22 cellular contexts compared by ENCODE assay signal in genomic region chr2:231634412-231634811, GRCh38. TPM values are rescaled to one million over a fixed set of nuclear protein-coding genes. Genes with fewer than 3 reads are reported as not detected.
DNase-seq lines count a peak whose midpoint lies in the region; ATAC-seq, FAIRE-seq and TF ChIP-seq lines count a peak whose summit lies in the region.
"Had no signal": no experiment of that assay in that cellular context is flagged by ENCODE, and none has a peak within 500 bp of the region (broad histone marks: within the 10 kb centered on the region; RNA-seq: fewer than 3 reads in every experiment).

No MANE protein-coding gene starts in this region.

- H2AK5ac ChIP-seq in IMR-90 (ENCODE audit: low read depth, low read length) (peak overlapping the region; percentile 93), H1 (ENCODE audit: low read depth, low read length) (no peak overlapping the region)

- no peak for FAIRE-seq in H1 (lab: Jason Lieb, UNC)
- FAIRE-seq: bronchial epithelial cell had no signal

- peaks cover 6% of the 10 kb centered on the region for H3K27me3 Mint-ChIP-seq in GM23338 (ENCODE audit: insufficient read depth, low read depth, poor library complexity)

- no peaks in the 10 kb centered on the region for H3K36me3 Mint-ChIP-seq in GM23338 (ENCODE audit: low read depth)
- H3K36me3 Mint-ChIP-seq: CD8-positive, alpha-beta memory T cell; natural killer cell had no signal

- H3K4me2 ChIP-seq in GM23338 (no peak overlapping the region), IMR-90 (ENCODE audit: low read depth, low read length) (no peak overlapping the region), H1 (ENCODE audit: insufficient read depth in 1 of 2, low read depth in 2 of 2, low read length in 2 of 2) (no peak overlapping the region)

- dilution Hi-C loops in IMR-90 (cut with HindIII; ENCODE audit: low sequenced_read_pairs, unreplicated experiment): no loop called here

- H3K9me3 ChIP-seq in IMR-90 (ENCODE audit: control insufficient read depth, insufficient read depth, low read length) (no peaks in the 10 kb centered on the region), H1 (ENCODE audit: insufficient read depth in 2 of 2, low read depth in 1 of 2, low read length in 1 of 2) (no peaks in the 10 kb centered on the region), Peyer's patch (no peaks in the 10 kb centered on the region)
- H3K9me3 ChIP-seq: thyroid gland had no signal

- peak overlapping the region; percentile 39; the same call in 1 of the 2 replicates for H3K14ac ChIP-seq in IMR-90 (replicated peaks; ENCODE audit: low read depth, low read length)
- H3K14ac ChIP-seq in H1 (ENCODE audit: insufficient read length): no peak overlapping the region

- H4K91ac ChIP-seq in IMR-90 (ENCODE audit: insufficient read depth, low read depth, low read length) (peak overlapping the region; percentile 59), H1 (replicated peaks; ENCODE audit: insufficient read length, low read length) (no peak overlapping the region)

- intact Hi-C loops in IMR-90 (cut with micrococcal nuclease): no loop called here

- H3K9ac ChIP-seq in IMR-90 (ENCODE audit: low read depth, low read length) (no peak overlapping the region), H1 (replicated peaks in 1 of 4; ENCODE audit: extremely low read depth in 1 of 4, low read depth in 3 of 4, low read length in 3 of 4) (no peak overlapping the region), rectal smooth muscle tissue (ENCODE audit: low read length) (no peak overlapping the region)

- no peak overlapping the region for H3K27ac ChIP-seq in GM23338 (ENCODE audit: low read depth)
- H3K27ac ChIP-seq in IMR-90 (ENCODE audit: insufficient read depth, low read length): peak overlapping the region; percentile 2; the same call in 1 of the 2 replicates
- H3K27ac ChIP-seq in H1 (ENCODE audit: low read depth, low read length): no peak overlapping the region
- peak overlapping the region; percentile 33 for H3K27ac ChIP-seq in rectal smooth muscle tissue (ENCODE audit: low read depth, low read length)
- peak overlapping the region in 2 of 4 donors; percentile 22 to 30 for H3K27ac ChIP-seq in Peyer's patch
- H3K27ac ChIP-seq: WERI-Rb-1 had no signal

- H3K4me3 Mint-ChIP-seq in GM23338: no peak overlapping the region
- H3K4me3 Mint-ChIP-seq: natural killer cell; T-helper 2 cell treated with Interferon-gamma antibody and Interleukin-4, amounts not matched to agents 5 μg/mL and 100 μg/mL, for 36 hours had no signal

- H3K56ac ChIP-seq in IMR-90 (ENCODE audit: extremely low read depth, insufficient read depth, low read length) (no peak overlapping the region), H1 (replicated peaks; ENCODE audit: insufficient read length, low read depth, low read length) (no peak overlapping the region)

- POLR2A ChIA-PET in IMR-90 (lab: Charles Lee; ENCODE audit: unreplicated experiment): no interaction called here
- POLR2A ChIA-PET in H1 (lab: Charles Lee; ENCODE audit: partially characterized antibody): interaction anchor here (1.1 to 3.9 kb wide), 3 partner anchors 9 to 52 kb away, joined by 3 to 23 read pairs (median 5); no protein-coding TSS in a partner anchor

- TF ChIP-seq EP300 in H1 (IDR thresholded peaks at IDR 0.05; ENCODE audit: borderline replicate concordance in 1 of 2, low read depth in 2 of 2, low read length in 2 of 2): no peak

- H4K5ac ChIP-seq in IMR-90 (ENCODE audit: low read depth, low read length): peak overlapping the region; percentile 56
- no peak overlapping the region for H4K5ac ChIP-seq in H1 (ENCODE audit: insufficient read length, low read depth, low read length)

- peak overlapping the region; percentile 68; the same call in 1 of the 3 replicates for H2BK15ac ChIP-seq in IMR-90 (ENCODE audit: low read depth, low read length)
- H2BK15ac ChIP-seq in H1 (ENCODE audit: low read length): no peak overlapping the region

- H2BK120ac ChIP-seq in IMR-90 (ENCODE audit: low read depth, low read length): peak overlapping the region; percentile 85
- no peak overlapping the region for H2BK120ac ChIP-seq in H1 (replicated peaks; ENCODE audit: low read depth, low read length)

- H3K23ac ChIP-seq in IMR-90 (ENCODE audit: low read depth, low read length): no peak overlapping the region; the same call in 1 of the 2 replicates
- H3K23ac ChIP-seq in H1 (ENCODE audit: insufficient read length): no peak overlapping the region

- H3K27ac Mint-ChIP-seq in GM23338: no peak overlapping the region
- H3K27ac Mint-ChIP-seq: natural killer cell; T-helper 2 cell treated with Interferon-gamma antibody and Interleukin-4, amounts not matched to agents 5 μg/mL and 100 μg/mL, for 36 hours had no signal

- H3K4ac ChIP-seq in IMR-90 (ENCODE audit: low read depth, low read length): peak overlapping the region; percentile 80
- no peak overlapping the region for H3K4ac ChIP-seq in H1 (replicated peaks; ENCODE audit: insufficient read length, low read depth, low read length)

- H3K79me2 ChIP-seq in GM23338 (replicated peaks; ENCODE audit: insufficient read depth) (no peaks in the 10 kb centered on the region), H1 (ENCODE audit: control insufficient read depth in 1 of 2, insufficient read depth in 2 of 2, low read length in 2 of 2) (no peaks in the 10 kb centered on the region)

- H3K27me3 ChIP-seq in GM23338 (ENCODE audit: insufficient read depth) (no peaks in the 10 kb centered on the region), IMR-90 (ENCODE audit: control insufficient read depth, insufficient read depth, low read length) (no peaks in the 10 kb centered on the region), H1 (replicated peaks in 1 of 4; ENCODE audit: control insufficient read depth in 3 of 4, extremely low read depth in 1 of 4, insufficient read depth in 3 of 4, low read length in 3 of 4) (no peaks in the 10 kb centered on the region), rectal smooth muscle tissue (ENCODE audit: control insufficient read depth, insufficient read depth, low read length) (no peaks in the 10 kb centered on the region), Peyer's patch (no peaks in the 10 kb centered on the region)
- H3K27me3 ChIP-seq: thyroid gland had no signal

- peaks cover 6% of the 10 kb centered on the region for H3K9me3 Mint-ChIP-seq in GM23338
- H3K9me3 Mint-ChIP-seq: CD8-positive, alpha-beta memory T cell; natural killer cell; T-helper 2 cell treated with Interferon-gamma antibody and Interleukin-4, amounts not matched to agents 5 μg/mL and 100 μg/mL, for 36 hours had no signal

- DNase-seq in GM23338 (ENCODE audit: low spot score) (peak; percentile 11), IMR-90 (no peak), H1 (ENCODE audit: low read depth in 1 of 2, low spot score in 2 of 2) (no peak), NCI-H1092 treated with DMSO at 0.1 percent for 48 hours (lab: John Stamatoyannopoulos, UW) (no peak), Peyer's patch (no peak)
- DNase-seq: activated CD4-positive, alpha-beta T cell treated with anti-CD3 and anti-CD28 coated beads, Interleukin-2, amount 50 U/mL, for 4 hours; activated effector memory CD4-positive, alpha-beta T cell treated with Interleukin-2 at 50 U/mL for 16 hours; CD8-positive, alpha-beta memory T cell; natural killer cell; NCI-H1417; NCI-H2171; NCI-H69; WERI-Rb-1 had no signal

- H2BK5ac ChIP-seq in IMR-90 (ENCODE audit: low read depth, low read length, poor library complexity, severe bottlenecking): peak overlapping the region; percentile 65
- H2BK5ac ChIP-seq in H1 (ENCODE audit: low read depth, low read length): no peak overlapping the region

- no peaks in the 10 kb centered on the region; the same call in 1 of the 2 replicates for H3F3A ChIP-seq in GM23338 (replicated peaks; ENCODE audit: low read depth)

- no TSS peak for BruUV-seq in IMR-90 (replicated peaks; lab: Mats Ljungman, UMichigan)

- TF ChIP-seq RAD21 in IMR-90 (IDR thresholded peaks at IDR 0.05; ENCODE audit: low read length) (no peak), H1 (IDR thresholded peaks at IDR 0.05 in 1 of 2, conservative IDR thresholded peaks at IDR 0.05 in 1 of 2; ENCODE audit: low read depth in 2 of 2, low read length in 2 of 2) (no peak)

- H3K79me1 ChIP-seq in IMR-90 (ENCODE audit: low read depth in 1 of 2, low read length in 2 of 2): no peaks in the 10 kb centered on the region
- no peaks in the 10 kb centered on the region for H3K79me1 ChIP-seq in H1 (ENCODE audit: low read depth, low read length)

- no peaks in the 10 kb centered on the region for H4K20me1 ChIP-seq in GM23338 (replicated peaks; ENCODE audit: insufficient read depth)
- H4K20me1 ChIP-seq in IMR-90 (ENCODE audit: insufficient read depth, low read length): no peaks in the 10 kb centered on the region
- no peaks in the 10 kb centered on the region for H4K20me1 ChIP-seq in H1 (replicated peaks in 1 of 2; ENCODE audit: control insufficient read depth in 1 of 2, insufficient read depth in 2 of 2, low read length in 2 of 2)

- peak overlapping the region; percentile 84; the same call in 1 of the 2 replicates for H2BK20ac ChIP-seq in IMR-90 (ENCODE audit: low read depth, low read length)
- H2BK20ac ChIP-seq in H1 (ENCODE audit: low read length): peak overlapping the region; percentile 72; the same call in 1 of the 2 replicates

- no peak for TF ChIP-seq CTCF in GM23338 (conservative IDR thresholded peaks at IDR 0.05; ENCODE audit: low read depth in 2 of 2)
- TF ChIP-seq CTCF in IMR-90 (conservative IDR thresholded peaks at IDR 0.05; ENCODE audit: low read depth, low read length): no peak
- TF ChIP-seq CTCF in H1 (IDR thresholded peaks at IDR 0.05; ENCODE audit: control extremely low read depth in 1 of 3, insufficient read depth in 1 of 3, low read depth in 1 of 3, low read length in 3 of 3): no peak
- TF ChIP-seq CTCF in Peyer's patch (IDR thresholded peaks at IDR 0.05): no peak

- WGBS in IMR-90 (ENCODE audit: extremely low coverage in 2 of 2, insufficient read length in 1 of 2), 2 experiments: no CpG with 5 or more reads among the region's 2 CpGs
- WGBS in H1 (ENCODE audit: extremely low coverage in 1 of 2, insufficient coverage in 1 of 2, insufficient read length in 1 of 2, insufficient replicate concordance in 2 of 2, low coverage in 1 of 2, low lambda C conversion rate in 2 of 2, missing lambda C conversion rate in 1 of 2), 2 experiments: 40% methylated on average over 1 of the region's 2 CpGs; no CpG with 5 or more reads in 1 of the 2 experiments

- H3K4me3 ChIP-seq in GM23338 (no peak overlapping the region), IMR-90 (ENCODE audit: insufficient read depth, low read depth, low read length) (no peak overlapping the region), H1 (ENCODE audit: extremely low read depth in 1 of 4, insufficient read depth in 2 of 4, low read depth in 3 of 4, low read length in 4 of 4) (no peak overlapping the region; a peak in 1 of 8 replicates), rectal smooth muscle tissue (ENCODE audit: low read length) (no peak overlapping the region), Peyer's patch (no peak overlapping the region)
- H3K4me3 ChIP-seq: thyroid gland had no signal

- H2AFZ ChIP-seq in GM23338 (no peak overlapping the region; the same call in 1 of the 2 replicates), IMR-90 (replicated peaks; ENCODE audit: low read length, poor library complexity) (no peak overlapping the region), H1 (ENCODE audit: low read length) (peak overlapping the region; percentile 9)

- H4K8ac ChIP-seq in IMR-90 (ENCODE audit: low read depth in 2 of 2, low read length in 2 of 2) (no peak overlapping the region), H1 (ENCODE audit: extremely low read depth, insufficient read depth, low read length) (no peak overlapping the region)

- H3K9me1 ChIP-seq in IMR-90 (ENCODE audit: insufficient read depth, low read length): peaks cover 17% of the 10 kb centered on the region

- peak overlapping the region; percentile 55; the same call in 1 of the 2 replicates for H3K18ac ChIP-seq in IMR-90 (ENCODE audit: low read depth, low read length)
- no peak overlapping the region for H3K18ac ChIP-seq in H1 (ENCODE audit: extremely low read depth, low read length)

- ATAC-seq in GM23338 (peak; percentile 53), IMR-90 (ENCODE audit: low read depth) (no peak), GM18502 (IDR thresholded peaks at IDR 0.05; ENCODE audit: poor library complexity, unreplicated experiment) (no peak)
- ATAC-seq: natural killer cell had no signal

- TF ChIP-seq POLR2A in IMR-90 (IDR thresholded peaks at IDR 0.05; ENCODE audit: low read depth, low read length) (no peak), H1 (IDR thresholded peaks at IDR 0.05; ENCODE audit: control extremely low read depth in 1 of 2, low read depth in 2 of 2, low read length in 2 of 2) (no peak), Peyer's patch (IDR thresholded peaks at IDR 0.05) (no peak)

- no peaks in the 10 kb centered on the region for H3K9me2 ChIP-seq in GM23338 (ENCODE audit: insufficient read depth)

- H3K36me3 ChIP-seq in GM23338 (ENCODE audit: insufficient read depth) (no peaks in the 10 kb centered on the region), IMR-90 (ENCODE audit: control insufficient read depth, insufficient read depth, low read length) (no peaks in the 10 kb centered on the region), H1 (ENCODE audit: control insufficient read depth in 2 of 4, insufficient read depth in 4 of 4, low read length in 3 of 4) (no peaks in the 10 kb centered on the region), rectal smooth muscle tissue (ENCODE audit: control insufficient read depth, insufficient read depth, low read length) (no peaks in the 10 kb centered on the region), Peyer's patch (no peaks in the 10 kb centered on the region)
- H3K36me3 ChIP-seq: thyroid gland, WERI-Rb-1 had no signal

- peaks cover 5% of the 10 kb centered on the region; the same call in 2 of the 3 replicates for H3K4me1 Mint-ChIP-seq in GM23338
- H3K4me1 Mint-ChIP-seq: natural killer cell had no signal

- in situ Hi-C loops in IMR-90 (cut with MboI; ENCODE audit: low sequenced_read_pairs): no loop called here

- CTCF ChIA-PET in IMR-90 (lab: Yijun Ruan, JAX) (interaction anchor here (0.6 kb wide), 1 partner anchor 76 kb away, joined by 5 read pairs; no protein-coding TSS in a partner anchor), H1 (lab: Charles Lee; ENCODE audit: partially characterized antibody) (interaction anchor here (1.0 to 4.9 kb wide), 8 partner anchors 8 to 93 kb away, joined by 3 to 31 read pairs (median 4); no protein-coding TSS in a partner anchor)

- H2BK12ac ChIP-seq in H1 (ENCODE audit: low read depth, low read length): 0 out of 2 replicates have a peak overlapping the region, but pooled peaks have one; percentile 68

- H3K4me1 ChIP-seq in GM23338 (ENCODE audit: insufficient read depth): no peaks in the 10 kb centered on the region
- H3K4me1 ChIP-seq in IMR-90 (ENCODE audit: control insufficient read depth, insufficient read depth, low read length): peaks cover 25% of the 10 kb centered on the region
- peaks cover 0 to 6% (median 3%) of the 10 kb centered on the region in 4 experiments; a peak in 4 of 7 replicates for H3K4me1 ChIP-seq in H1 (replicated peaks in 1 of 4; ENCODE audit: control insufficient read depth in 3 of 4, insufficient read depth in 4 of 4, low read length in 3 of 4)
- H3K4me1 ChIP-seq in rectal smooth muscle tissue (ENCODE audit: control insufficient read depth, insufficient read depth, low read length): peaks cover 9% of the 10 kb centered on the region
- no peaks in the 10 kb centered on the region for H3K4me1 ChIP-seq in Peyer's patch

- peak overlapping the region; percentile 85 for H2AK9ac ChIP-seq in IMR-90 (replicated peaks; ENCODE audit: low read depth, low read length, poor library complexity)

- peaks cover 2% of the 10 kb centered on the region; the same call in 1 of the 2 replicates for H3K23me2 ChIP-seq in H1 (ENCODE audit: low read depth, low read length)

RNA-seq across cellular contexts. Expression of gene TEX44, which starts 41.7 kb away (rescaled TPM):
- not detected in 2 replicates for total RNA-seq in GM23338 (2014; rRNA removed; shearing (Covaris generic))
- not detected in 2 replicates for polyA plus RNA-seq in GM23338 (2016; fragmentation: Nextera tagmentation; extraction: Ambion mirVana)
- not detected in 2 replicates for total RNA-seq in IMR-90 (2012; rRNA removed)
- polyA plus RNA-seq in IMR-90 (2012; rRNA removed): not detected in 2 replicates
- not detected in 2 replicates for polyA plus RNA-seq in IMR-90 (2012; cell fraction: cytosol; rRNA removed)
- polyA plus RNA-seq in IMR-90 (2012; cell fraction: nucleus; rRNA removed; ENCODE audit: low replicate concordance): not detected in 2 replicates
- not detected in 2 replicates for total RNA-seq in H1 (2021; fragmentation: NEBNext Ultra II Directional; extraction: Animal tissue kit (Norgen Biotek cat#: 25700))
- 0.06 TPM in 1 of 2 replicates, not detected in the other for polyA plus RNA-seq in H1 (2011; rRNA removed)
- polyA plus RNA-seq in H1 (2011; cell fraction: cytosol; rRNA removed): not detected
- polyA plus RNA-seq in H1 (2011; cell fraction: nucleus; rRNA removed): not detected
- polyA plus RNA-seq in H1 (2012, experiment 1 of 2): not detected in 4 replicates
- polyA plus RNA-seq in H1 (2012, experiment 2 of 2): not detected
- polyA plus RNA-seq in H1 (2013, experiment 1 of 2): not detected
- polyA plus RNA-seq in H1 (2013, experiment 2 of 2): not detected
- polyA minus RNA-seq in H1 (2011; rRNA and poly(A)+ RNA removed): not detected in 2 replicates
- not detected for polyA minus RNA-seq in H1 (2011; cell fraction: cytosol; rRNA and poly(A)+ RNA removed)
- polyA minus RNA-seq in H1 (2011; cell fraction: nucleus; rRNA and poly(A)+ RNA removed): not detected
- total RNA-seq in Peyer's patch: not detected
- total RNA-seq: bronchial epithelial cell; CD8-positive, alpha-beta memory T cell; dermis microvascular lymphatic vessel endothelial cell; fibroblast of villous mesenchyme; left lobe of liver; natural killer cell; posterior vena cava had no signal
- polyA plus RNA-seq: CD8-positive, alpha-beta memory T cell had no signal

Comparison
In these comparisons a context has a peak if more than half of its experiments do, and no peak if none do; other contexts are left out.
1. H3K27ac ChIP-seq: peak in IMR-90 (single experiment) and rectal smooth muscle tissue (single experiment); none in GM23338 (single experiment) and H1 (single experiment).